In genomic region chr3:124730920-124731297, GRCh38 we compare ENCODE assay signal across 8 cellular contexts. TPM values are rescaled to one million over a fixed set of nuclear protein-coding genes. Genes with fewer than 3 reads are reported as not detected.
DNase-seq lines count a peak whose midpoint lies in the region; ATAC-seq and TF ChIP-seq lines count a peak whose summit lies in the region.

No MANE protein-coding gene starts in this region.

- H3K9me3 ChIP-seq in mesenchymal stem cell (ENCODE audit: control insufficient read depth, low read length) = no peaks in the 10 kb centered on the region
- H3K9me3 ChIP-seq in transverse colon = no peaks in the 10 kb centered on the region

- no peak for TF ChIP-seq POLR2A in transverse colon (IDR thresholded peaks at IDR 0.05)

- no peak overlapping the region for H3K23ac ChIP-seq in mesenchymal stem cell (ENCODE audit: low read length in 2 of 2)

- H2BK5ac ChIP-seq in mesenchymal stem cell (ENCODE audit: low read depth, low read length, poor library complexity, severe bottlenecking) = no peak overlapping the region

- intact Hi-C loops in transverse colon (cut with DNase I; ENCODE audit: low total_unique reads) = no loop called here

- no peak overlapping the region for H4K91ac ChIP-seq in mesenchymal stem cell (ENCODE audit: low read length)

- H2AFZ ChIP-seq in mesenchymal stem cell (ENCODE audit: low read depth, low read length) = no peak overlapping the region

- peak overlapping the region; percentile 96 for H3K9ac ChIP-seq in mesenchymal stem cell (ENCODE audit: low read length)

- H3K4me1 Mint-ChIP-seq in activated T-cell treated with anti-CD3 and anti-CD28 coated beads, Interleukin-2, amount 50 U/mL, for 24 hours (ENCODE audit: low read depth) = peaks cover 33% of the 10 kb centered on the region

- no peaks in the 10 kb centered on the region for H3K9me3 Mint-ChIP-seq in activated T-cell treated with anti-CD3 and anti-CD28 coated beads, Interleukin-2, amount 50 U/mL, for 24 hours

- no peak overlapping the region for H4K8ac ChIP-seq in mesenchymal stem cell (ENCODE audit: low read length)

- H3K27me3 ChIP-seq in mesenchymal stem cell (ENCODE audit: control insufficient read depth in 1 of 2, insufficient read depth in 1 of 2, low read length in 2 of 2) (no peaks in the 10 kb centered on the region), transverse colon (peaks cover 17% of the 10 kb centered on the region)

- H3K27ac ChIP-seq in mesenchymal stem cell (ENCODE audit: low read length, poor library complexity, severe bottlenecking) (no peak overlapping the region), transverse colon (peak overlapping the region; percentile 71 to 86 (median 79))

- H2AK5ac ChIP-seq in mesenchymal stem cell (ENCODE audit: low read length, severe bottlenecking) = no peak overlapping the region

- H3K4me1 ChIP-seq in mesenchymal stem cell (ENCODE audit: control insufficient read depth, insufficient read depth, low read depth, low read length) (peaks cover 5% of the 10 kb centered on the region), transverse colon (peaks cover 7 to 30% (median 13%) of the 10 kb centered on the region in 4 donors)

- in situ Hi-C loops in astrocyte of the cerebellum (cut with HindIII; ENCODE audit: low sequenced_read_pairs) = no loop called here
- in situ Hi-C loops in transverse colon (cut with MboI; ENCODE audit: low pct_ligation_motif_present in 1 of 4, low pct_unique_long_range_greater_than_20kb in 1 of 4, low sequenced_read_pairs in 3 of 4) = no loop called here

- H2BK120ac ChIP-seq in mesenchymal stem cell (ENCODE audit: low read depth, low read length) = no peak overlapping the region

- no peak overlapping the region for H2BK12ac ChIP-seq in mesenchymal stem cell (ENCODE audit: low read length in 2 of 2)

- peaks cover 12% of the 10 kb centered on the region for H3K27me3 Mint-ChIP-seq in activated T-cell treated with anti-CD3 and anti-CD28 coated beads, Interleukin-2, amount 50 U/mL, for 24 hours

- H3K14ac ChIP-seq in mesenchymal stem cell (ENCODE audit: low read length in 2 of 2) = peak overlapping the region in 1 of 2 experiments; percentile 75

- TF ChIP-seq EP300 in transverse colon (IDR thresholded peaks at IDR 0.05; ENCODE audit: low read depth) = no peak

- peak overlapping the region; percentile 83 for H3K4me3 ChIP-seq in astrocyte of the cerebellum (ENCODE audit: low read depth, low read length)
- peak overlapping the region; percentile 84 to 100 for H3K4me3 ChIP-seq in mesenchymal stem cell (ENCODE audit: insufficient read depth in 1 of 2, low read depth in 1 of 2, low read length in 2 of 2)
- peak overlapping the region; percentile 67 to 91 (median 78) for H3K4me3 ChIP-seq in transverse colon

- H3K36me3 Mint-ChIP-seq in activated T-cell treated with anti-CD3 and anti-CD28 coated beads, Interleukin-2, amount 50 U/mL, for 24 hours (ENCODE audit: low read depth) = peaks cover 50% of the 10 kb centered on the region

- 12% methylated on average over 11 of the region's 13 CpGs for WGBS in mesenchymal stem cell
- WGBS in transverse colon (ENCODE audit: low coverage in 1 of 2), 2 donors = 9 to 47% methylated on average over 3 to 13 of the region's 13 CpGs

- H3K79me1 ChIP-seq in mesenchymal stem cell (replicated peaks; ENCODE audit: low read length, poor library complexity, severe bottlenecking) = peaks cover 19% of the 10 kb centered on the region

- H3K4me3 Mint-ChIP-seq in activated T-cell treated with anti-CD3 and anti-CD28 coated beads, Interleukin-2, amount 50 U/mL, for 24 hours = peak overlapping the region; percentile 99

- peaks cover 4 to 12% of the 10 kb centered on the region in 2 experiments for H3K36me3 ChIP-seq in mesenchymal stem cell (ENCODE audit: control insufficient read depth in 1 of 2, insufficient read depth in 2 of 2, low read depth in 1 of 2, low read length in 2 of 2)
- peaks cover 0 to 4% (median 0%) of the 10 kb centered on the region in 4 donors for H3K36me3 ChIP-seq in transverse colon

- peak overlapping the region; percentile 92 for H3K4me2 ChIP-seq in mesenchymal stem cell (ENCODE audit: low read length, poor library complexity, severe bottlenecking)

- H3K4ac ChIP-seq in mesenchymal stem cell (ENCODE audit: low read depth in 1 of 2, low read length in 2 of 2) = no peak overlapping the region

- no peak for ATAC-seq in HG02588 (IDR thresholded peaks at IDR 0.05; ENCODE audit: unreplicated experiment)

- TF ChIP-seq CTCF in astrocyte of the cerebellum (IDR thresholded peaks at IDR 0.05; ENCODE audit: low read depth, low read length, missing control alignments) (no peak), transverse colon (IDR thresholded peaks at IDR 0.05) (no peak)

- H2BK15ac ChIP-seq in mesenchymal stem cell (ENCODE audit: low read depth, poor library complexity, severe bottlenecking) = no peak overlapping the region

- H3K27ac Mint-ChIP-seq in activated T-cell treated with anti-CD3 and anti-CD28 coated beads, Interleukin-2, amount 50 U/mL, for 24 hours = peak overlapping the region; percentile 99

- no peak for DNase-seq in activated T-cell treated with anti-CD3 and anti-CD28 coated beads, Interleukin-2, amount 50 U/mL, for 24 hours
- no peak for DNase-seq in activated T-cell treated with anti-CD3 and anti-CD28 coated beads for 4 hours
- no peak for DNase-seq in astrocyte of the cerebellum (ENCODE audit: low read depth)
- DNase-seq in mesenchymal stem cell = no peak
- DNase-seq in transverse colon = no peak
- DNase-seq in amniotic stem cell (lab: John Stamatoyannopoulos, UW) = no peak
- DNase-seq in midbrain (lab: John Stamatoyannopoulos, UW) = no peak

- no peak overlapping the region for H3K18ac ChIP-seq in mesenchymal stem cell (ENCODE audit: low read depth in 1 of 2, low read length in 2 of 2)

RNA-seq across cellular contexts. Expression of gene UMPS, which starts 0.7 kb away (rescaled TPM):
- polyA plus RNA-seq in mesenchymal stem cell (2013, experiment 1 of 2) = 10.5 TPM
- polyA plus RNA-seq in mesenchymal stem cell (2013, experiment 2 of 2) = 10.9 TPM
- total RNA-seq in transverse colon = 10 to 100 TPM; 10.3 to 47.5 (median 19.6) TPM
